11 cellular contexts compared by ENCODE assay signal in genomic region chr17:80781188-80781577, GRCh38.
DNase-seq lines count a peak whose midpoint lies in the region; ATAC-seq and TF ChIP-seq lines count a peak whose summit lies in the region.
"Had no signal": no experiment of that assay in that cellular context is flagged by ENCODE, and none has a peak within 500 bp of the region (broad histone marks: within the 10 kb centered on the region; RNA-seq: fewer than 3 reads in every experiment).

No MANE protein-coding gene starts in this region.

- peak overlapping the region; percentile 21 to 93 (median 70) for H3K27ac Mint-ChIP-seq in CD4-positive, alpha-beta memory T cell
- H3K27ac Mint-ChIP-seq in activated T-helper 1 cell treated with anti-CD3 and anti-CD28 coated beads, Interleukin-12 subunit alpha, Interleukin-12 subunit beta, Interleukin-2, Interleukin-4 antibody, amounts not matched to agents 30 ng/mL and 10 ng/mL and 1 ng/mL, durations not matched to agents 14 hours and 24 hours and 36 hours, result peak overlapping the region; percentile 94
- H3K27ac Mint-ChIP-seq in nephron, result peak overlapping the region in 2 of 3 experiments; percentile 17 to 29

- no peak overlapping the region for H3K4me3 ChIP-seq in CD4-positive, alpha-beta memory T cell (ENCODE audit: low read length in 2 of 2)
- peak overlapping the region; percentile 40 for H3K4me3 ChIP-seq in Jurkat, Clone E6-1 (ENCODE audit: low read length)

- H3K4me1 Mint-ChIP-seq in CD4-positive, alpha-beta memory T cell, result peaks cover 38 to 87% (median 69%) of the 10 kb centered on the region in 4 donors
- peaks cover 86% of the 10 kb centered on the region for H3K4me1 Mint-ChIP-seq in activated T-helper 1 cell treated with anti-CD3 and anti-CD28 coated beads, Interleukin-12 subunit alpha, Interleukin-12 subunit beta, Interleukin-2, Interleukin-4 antibody, amounts not matched to agents 30 ng/mL and 10 ng/mL and 1 ng/mL, durations not matched to agents 14 hours and 24 hours and 36 hours (ENCODE audit: low read depth)
- peaks cover 53% of the 10 kb centered on the region for H3K4me1 Mint-ChIP-seq in nephron

- no peaks in the 10 kb centered on the region for H3K9me3 Mint-ChIP-seq in CD4-positive, alpha-beta memory T cell
- H3K9me3 Mint-ChIP-seq in activated T-helper 1 cell treated with anti-CD3 and anti-CD28 coated beads, Interleukin-12 subunit alpha, Interleukin-12 subunit beta, Interleukin-2, Interleukin-4 antibody, amounts not matched to agents 30 ng/mL and 10 ng/mL and 1 ng/mL, durations not matched to agents 14 hours and 24 hours and 36 hours, result no peaks in the 10 kb centered on the region
- H3K9me3 Mint-ChIP-seq in nephron, result no peaks in the 10 kb centered on the region

- no peak for ATAC-seq in HG03196 (IDR thresholded peaks at IDR 0.05; ENCODE audit: unreplicated experiment)
- ATAC-seq in GM18517 (IDR thresholded peaks at IDR 0.05; ENCODE audit: unreplicated experiment), result no peak

- DNase-seq in CD4-positive, alpha-beta memory T cell, result no peak
- no peak for DNase-seq in Jurkat, Clone E6-1 (ENCODE audit: low read depth, low spot score)
- no peak for DNase-seq in activated T-helper 1 cell treated with anti-CD3 and anti-CD28 coated beads, Interleukin-12 subunit alpha, Interleukin-12 subunit beta, Interleukin-2, Interleukin-4 antibody, amounts not matched to agents 30 ng/mL and 10 ng/mL and 1 ng/mL, durations not matched to agents 14 hours and 24 hours and 36 hours (ENCODE audit: low spot score)
- DNase-seq in NCI-H1105 (lab: John Stamatoyannopoulos, UW) (no peak), NCI-H1048 (lab: John Stamatoyannopoulos, UW) (no peak)
- DNase-seq: DMS79, GOT3, kidney had no signal

- H3K4me1 ChIP-seq in CD4-positive, alpha-beta memory T cell (ENCODE audit: insufficient read depth, low read length), result peaks cover 64% of the 10 kb centered on the region

- H3K4me3 Mint-ChIP-seq in CD4-positive, alpha-beta memory T cell, result peak overlapping the region; percentile 46 to 91 (median 72)
- peak overlapping the region; percentile 75 for H3K4me3 Mint-ChIP-seq in activated T-helper 1 cell treated with anti-CD3 and anti-CD28 coated beads, Interleukin-12 subunit alpha, Interleukin-12 subunit beta, Interleukin-2, Interleukin-4 antibody, amounts not matched to agents 30 ng/mL and 10 ng/mL and 1 ng/mL, durations not matched to agents 14 hours and 24 hours and 36 hours
- H3K4me3 Mint-ChIP-seq in nephron, result no peak overlapping the region

- POLR2A ChIA-PET in CD4-positive, alpha-beta memory T cell (lab: Charles Lee; ENCODE audit: partially characterized antibody), result interaction anchor here (0.8 to 4.5 kb wide), 13 partner anchors 10 to 75 kb away, joined by 3 to 51 read pairs (median 5); no protein-coding TSS in a partner anchor

- TF ChIP-seq CTCF in nephron (IDR thresholded peaks at IDR 0.05; ENCODE audit: unreplicated experiment in 3 of 3), result no peak

- peaks cover 12 to 25% of the 10 kb centered on the region in 2 donors for H3K36me3 Mint-ChIP-seq in CD4-positive, alpha-beta memory T cell
- H3K36me3 Mint-ChIP-seq in activated T-helper 1 cell treated with anti-CD3 and anti-CD28 coated beads, Interleukin-12 subunit alpha, Interleukin-12 subunit beta, Interleukin-2, Interleukin-4 antibody, amounts not matched to agents 30 ng/mL and 10 ng/mL and 1 ng/mL, durations not matched to agents 14 hours and 24 hours and 36 hours (ENCODE audit: low read depth), result peaks cover 36% of the 10 kb centered on the region
- peaks cover 15% of the 10 kb centered on the region for H3K36me3 Mint-ChIP-seq in nephron (ENCODE audit: low read depth)

- no peaks in the 10 kb centered on the region for H3K27me3 Mint-ChIP-seq in CD4-positive, alpha-beta memory T cell
- no peaks in the 10 kb centered on the region for H3K27me3 Mint-ChIP-seq in activated T-helper 1 cell treated with anti-CD3 and anti-CD28 coated beads, Interleukin-12 subunit alpha, Interleukin-12 subunit beta, Interleukin-2, Interleukin-4 antibody, amounts not matched to agents 30 ng/mL and 10 ng/mL and 1 ng/mL, durations not matched to agents 14 hours and 24 hours and 36 hours (ENCODE audit: insufficient read depth)
- peaks cover 3% of the 10 kb centered on the region for H3K27me3 Mint-ChIP-seq in nephron (ENCODE audit: low read depth)

- H3K27me3 ChIP-seq in CD4-positive, alpha-beta memory T cell (ENCODE audit: insufficient read depth, low read length), result no peaks in the 10 kb centered on the region

- CTCF ChIA-PET in CD4-positive, alpha-beta memory T cell (lab: Charles Lee; ENCODE audit: partially characterized antibody), result interaction anchor here (1.1 to 4.6 kb wide), 5 partner anchors 11 to 118 kb away, joined by 3 to 29 read pairs (median 4); no protein-coding TSS in a partner anchor

- no peaks in the 10 kb centered on the region for H3K9me3 ChIP-seq in CD4-positive, alpha-beta memory T cell (ENCODE audit: control insufficient read depth in 1 of 2, low read length in 2 of 2)

- no peaks in the 10 kb centered on the region for H3K36me3 ChIP-seq in CD4-positive, alpha-beta memory T cell (ENCODE audit: insufficient read depth, low read length)

- intact Hi-C loops in CD4-positive, alpha-beta memory T cell (cut with micrococcal nuclease), result loop anchor here (1.0 to 10.0 kb wide), 4 partner anchors 9 to 206 kb away; no protein-coding TSS in a partner anchor
- intact Hi-C loops in activated T-helper 1 cell treated with anti-CD3 and anti-CD28 coated beads, Interleukin-12 subunit alpha, Interleukin-12 subunit beta, Interleukin-2, Interleukin-4 antibody, amounts not matched to agents 30 ng/mL and 10 ng/mL and 1 ng/mL, durations not matched to agents 14 hours and 24 hours and 36 hours (cut with micrococcal nuclease), result loop anchor here (1.0 to 2.0 kb wide), 2 partner anchors 10 to 110 kb away; no protein-coding TSS in a partner anchor

- H3K27ac ChIP-seq in CD4-positive, alpha-beta memory T cell (ENCODE audit: low read depth, low read length), result peak overlapping the region; percentile 42

Comparison
In these comparisons a context has a peak if more than half of its experiments do, and no peak if none do; other contexts are left out.
1. H3K27ac Mint-ChIP-seq: peak in every context shown above with its lines; median percentile 94 in activated T-helper 1 cell treated with anti-CD3 and anti-CD28 coated beads, Interleukin-12 subunit alpha, Interleukin-12 subunit beta, Interleukin-2, Interleukin-4 antibody, amounts not matched to agents 30 ng/mL and 10 ng/mL and 1 ng/mL, durations not matched to agents 14 hours and 24 hours and 36 hours; 70 in CD4-positive, alpha-beta memory T cell; 23 in nephron.
2. H3K4me3 Mint-ChIP-seq: peak in CD4-positive, alpha-beta memory T cell (8 of 8) and activated T-helper 1 cell treated with anti-CD3 and anti-CD28 coated beads, Interleukin-12 subunit alpha, Interleukin-12 subunit beta, Interleukin-2, Interleukin-4 antibody, amounts not matched to agents 30 ng/mL and 10 ng/mL and 1 ng/mL, durations not matched to agents 14 hours and 24 hours and 36 hours (single experiment); none in nephron (0 of 3).